ENCODE assay signal across 21 cellular contexts in genomic region chr12:91057349-91057748, GRCh38. TPM values are rescaled to one million over a fixed set of nuclear protein-coding genes. Genes with fewer than 3 reads are reported as not detected.
A peak's percentile ranks its signal among the peaks of the same experiment; 100 is the strongest.
DNase-seq lines count a peak whose midpoint lies in the region; ATAC-seq and TF ChIP-seq lines count a peak whose summit lies in the region.
"Had no signal": no experiment of that assay in that cellular context is flagged by ENCODE, and none has a peak within 500 bp of the region (broad histone marks: within the 10 kb centered on the region; RNA-seq: fewer than 3 reads in every experiment).

No MANE protein-coding gene starts in this region.

- H3K36me3 ChIP-seq in SK-N-MC (ENCODE audit: insufficient read depth, low read length), result no peaks in the 10 kb centered on the region

- H3K36me3 Mint-ChIP-seq in stimulated activated effector memory CD8-positive, alpha-beta T cell treated with anti-CD3 and anti-CD28 coated beads, Interleukin-12 subunit alpha, Interleukin-12 subunit beta, amount 100 ng/mL, for 72 hours, result no peaks in the 10 kb centered on the region
- H3K36me3 Mint-ChIP-seq: CD4-positive, alpha-beta memory T cell had no signal

- no peak overlapping the region for H3K4me3 Mint-ChIP-seq in stimulated activated effector memory CD8-positive, alpha-beta T cell treated with anti-CD3 and anti-CD28 coated beads, Interleukin-12 subunit alpha, Interleukin-12 subunit beta, amount 100 ng/mL, for 72 hours
- H3K4me3 Mint-ChIP-seq: CD4-positive, alpha-beta memory T cell; GM23338; H9 had no signal

- DNase-seq in NCI-H2171 (lab: John Stamatoyannopoulos, UW) (peak; percentile 4), SK-N-MC (ENCODE audit: low read depth, low spot score) (no peak), fibroblast of pulmonary artery (ENCODE audit: low read depth) (peak; percentile 8), left colon (no peak)
- DNase-seq in stimulated activated effector memory CD8-positive, alpha-beta T cell treated with anti-CD3 and anti-CD28 coated beads, Interleukin-12 subunit alpha, Interleukin-12 subunit beta, amount 100 ng/mL, for 72 hours (ENCODE audit: low spot score in 2 of 2), result no peak
- DNase-seq: C1 segment of cervical spinal cord; Calu3; CD4-positive, alpha-beta memory T cell; COR-L47; DMS53; DMS79 treated with DMSO at 0.1 percent for 48 hours; GF-D8; H9 had no signal

- ATAC-seq in stimulated activated effector memory CD8-positive, alpha-beta T cell treated with anti-CD3 and anti-CD28 coated beads, Interleukin-12 subunit alpha, Interleukin-12 subunit beta, amount 100 ng/mL, for 72 hours, result no peak
- ATAC-seq in HG03521 (IDR thresholded peaks at IDR 0.05; ENCODE audit: unreplicated experiment), result no peak
- ATAC-seq in left colon, result no peak
- ATAC-seq: GM23338, HCT116 had no signal

- H3K9me3 Mint-ChIP-seq in stimulated activated effector memory CD8-positive, alpha-beta T cell treated with anti-CD3 and anti-CD28 coated beads, Interleukin-12 subunit alpha, Interleukin-12 subunit beta, amount 100 ng/mL, for 72 hours, result no peaks in the 10 kb centered on the region
- H3K9me3 Mint-ChIP-seq: CD4-positive, alpha-beta memory T cell; GM23338; H9 had no signal

- H3K27ac Mint-ChIP-seq in stimulated activated effector memory CD8-positive, alpha-beta T cell treated with anti-CD3 and anti-CD28 coated beads, Interleukin-12 subunit alpha, Interleukin-12 subunit beta, amount 100 ng/mL, for 72 hours, result no peak overlapping the region
- H3K27ac Mint-ChIP-seq: CD4-positive, alpha-beta memory T cell; GM23338; H9 had no signal

- TF ChIP-seq CTCF in fibroblast of pulmonary artery (IDR thresholded peaks at IDR 0.05; ENCODE audit: low read length, missing control alignments), result no peak

- intact Hi-C loops in left colon (cut with DNase I, micrococcal nuclease), result no loop called here

- H3K4me3 ChIP-seq in SK-N-MC, result peak overlapping the region; percentile 44
- H3K4me3 ChIP-seq in fibroblast of pulmonary artery (replicated peaks; ENCODE audit: low read depth, low read length), result no peak overlapping the region
- H3K4me3 ChIP-seq: GM23338 had no signal

- no peaks in the 10 kb centered on the region for H3K9me3 ChIP-seq in SK-N-MC (ENCODE audit: low read depth, low read length)

- H3K4me1 Mint-ChIP-seq in stimulated activated effector memory CD8-positive, alpha-beta T cell treated with anti-CD3 and anti-CD28 coated beads, Interleukin-12 subunit alpha, Interleukin-12 subunit beta, amount 100 ng/mL, for 72 hours, result no peaks in the 10 kb centered on the region
- H3K4me1 Mint-ChIP-seq: CD4-positive, alpha-beta memory T cell; GM23338; H9 had no signal

- H3K27ac ChIP-seq in SK-N-MC, result no peak overlapping the region

- H3K9ac ChIP-seq in SK-N-MC (ENCODE audit: insufficient read length), result no peak overlapping the region

RNA-seq across cellular contexts. Expression of gene KERA, which starts 0.5 kb away (rescaled TPM):
- total RNA-seq in left colon, result not detected
- total RNA-seq: A172; A673; Calu3; CD4-positive, alpha-beta memory T cell; Daoy; G401; GM23338; H4; H9 had no signal

RNA-seq across cellular contexts. Expression of gene EPYC, which starts 52.6 kb away (rescaled TPM):
- total RNA-seq in left colon, result not detected
- total RNA-seq: A172; A673; Calu3; CD4-positive, alpha-beta memory T cell; Daoy; G401; GM23338; H9 had no signal

RNA-seq across cellular contexts. Expression of gene LUM, which starts 53.9 kb away (rescaled TPM):
- total RNA-seq in left colon, result 10 to 100 TPM; 17.4 to 64.1 TPM
- total RNA-seq: A673; CD4-positive, alpha-beta memory T cell; G401; GM23338; H9 had no signal

Comparison
In these comparisons a context has a peak if more than half of its experiments do, and no peak if none do; other contexts are left out.
1. DNase-seq: peak in NCI-H2171 (single experiment) and fibroblast of pulmonary artery (single experiment); none in SK-N-MC (single experiment), stimulated activated effector memory CD8-positive, alpha-beta T cell treated with anti-CD3 and anti-CD28 coated beads, Interleukin-12 subunit alpha, Interleukin-12 subunit beta, amount 100 ng/mL, for 72 hours (0 of 2) and left colon (0 of 2).